ENCODE assay signal across 1 cellular context in the genomic region with DNA sequence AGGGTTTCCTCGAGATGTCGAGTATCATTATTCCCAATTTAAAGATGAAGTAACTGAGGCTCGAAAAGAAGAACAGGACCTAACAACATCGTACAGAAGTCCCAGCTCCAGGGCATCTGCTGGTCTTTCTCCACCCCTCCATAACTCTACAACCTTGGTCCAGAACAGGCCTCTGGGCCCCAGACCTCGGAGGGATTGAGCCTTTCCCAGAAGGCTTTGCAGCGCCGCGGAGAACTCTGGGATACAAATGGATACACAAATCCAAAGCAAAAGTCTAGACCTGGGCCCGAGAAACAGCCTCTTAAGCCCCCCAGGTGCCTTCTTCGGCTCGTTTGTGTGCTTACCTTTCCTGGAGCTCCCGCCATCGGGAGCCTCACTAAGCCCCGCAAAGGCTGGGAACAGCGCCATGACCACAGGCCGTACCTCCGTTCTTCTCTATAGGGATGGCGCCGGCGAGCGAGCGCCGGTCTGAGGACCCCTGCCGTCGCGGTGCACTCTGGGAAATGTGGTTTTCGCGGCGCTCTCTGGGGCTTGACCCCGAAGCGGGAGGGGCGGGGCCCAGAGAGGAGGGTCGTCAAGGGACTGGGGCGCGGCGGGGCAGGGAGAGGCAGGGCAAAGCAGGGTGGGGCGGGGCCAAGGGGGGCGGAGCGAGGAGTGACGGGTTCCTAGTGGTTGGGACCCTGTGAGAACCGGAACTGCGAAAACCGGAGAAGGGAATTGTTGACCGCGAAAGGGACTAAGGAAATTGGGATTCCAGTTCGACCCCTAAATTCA.
TF ChIP-seq lines count a peak whose summit lies in the region.

A gene with protein sequence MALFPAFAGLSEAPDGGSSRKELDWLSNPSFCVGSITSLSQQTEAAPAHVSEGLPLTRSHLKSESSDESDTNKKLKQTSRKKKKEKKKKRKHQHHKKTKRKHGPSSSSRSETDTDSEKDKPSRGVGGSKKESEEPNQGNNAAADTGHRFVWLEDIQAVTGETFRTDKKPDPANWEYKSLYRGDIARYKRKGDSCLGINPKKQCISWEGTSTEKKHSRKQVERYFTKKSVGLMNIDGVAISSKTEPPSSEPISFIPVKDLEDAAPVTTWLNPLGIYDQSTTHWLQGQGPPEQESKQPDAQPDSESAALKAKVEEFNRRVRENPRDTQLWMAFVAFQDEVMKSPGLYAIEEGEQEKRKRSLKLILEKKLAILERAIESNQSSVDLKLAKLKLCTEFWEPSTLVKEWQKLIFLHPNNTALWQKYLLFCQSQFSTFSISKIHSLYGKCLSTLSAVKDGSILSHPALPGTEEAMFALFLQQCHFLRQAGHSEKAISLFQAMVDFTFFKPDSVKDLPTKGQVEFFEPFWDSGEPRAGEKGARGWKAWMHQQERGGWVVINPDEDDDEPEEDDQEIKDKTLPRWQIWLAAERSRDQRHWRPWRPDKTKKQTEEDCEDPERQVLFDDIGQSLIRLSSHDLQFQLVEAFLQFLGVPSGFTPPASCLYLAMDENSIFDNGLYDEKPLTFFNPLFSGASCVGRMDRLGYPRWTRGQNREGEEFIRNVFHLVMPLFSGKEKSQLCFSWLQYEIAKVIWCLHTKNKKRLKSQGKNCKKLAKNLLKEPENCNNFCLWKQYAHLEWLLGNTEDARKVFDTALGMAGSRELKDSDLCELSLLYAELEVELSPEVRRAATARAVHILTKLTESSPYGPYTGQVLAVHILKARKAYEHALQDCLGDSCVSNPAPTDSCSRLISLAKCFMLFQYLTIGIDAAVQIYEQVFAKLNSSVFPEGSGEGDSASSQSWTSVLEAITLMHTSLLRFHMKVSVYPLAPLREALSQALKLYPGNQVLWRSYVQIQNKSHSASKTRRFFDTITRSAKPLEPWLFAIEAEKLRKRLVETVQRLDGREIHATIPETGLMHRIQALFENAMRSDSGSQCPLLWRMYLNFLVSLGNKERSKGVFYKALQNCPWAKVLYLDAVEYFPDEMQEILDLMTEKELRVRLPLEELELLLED (minus strand): TSS at position 445 of the 774 bp plus-strand sequence. CDS start 37 bp downstream, at position 408.

TF ChIP-seq in HepG2, 621 proteins besides CTCF, POLR2A, EP300 and RAD21 (continued from another document and continues in another):
- 0 out of 2 replicates have a peak, but pooled peaks have one; percentile 18 for TF ChIP-seq ZNF362 (CRISPR knock-in tag; IDR thresholded peaks at IDR 0.05; ENCODE audit: borderline replicate concordance)
- TF ChIP-seq ZBTB25 (CRISPR knock-in tag; IDR thresholded peaks at IDR 0.05), result peak; percentile 45; the same call in 1 of the 2 replicates
- TF ChIP-seq ZNF430 (CRISPR knock-in tag; IDR thresholded peaks at IDR 0.05), result no peak
- TF ChIP-seq ZNF770 (CRISPR knock-in tag; IDR thresholded peaks at IDR 0.05), result no peak; the same call in 1 of the 2 replicates
- no peak for TF ChIP-seq FIP1L1 (IDR thresholded peaks at IDR 0.05; ENCODE audit: borderline replicate concordance, insufficient read depth, low read depth, low read length)
- TF ChIP-seq PLRG1 (conservative IDR thresholded peaks at IDR 0.05), result no peak
- TF ChIP-seq, protein P1, sequence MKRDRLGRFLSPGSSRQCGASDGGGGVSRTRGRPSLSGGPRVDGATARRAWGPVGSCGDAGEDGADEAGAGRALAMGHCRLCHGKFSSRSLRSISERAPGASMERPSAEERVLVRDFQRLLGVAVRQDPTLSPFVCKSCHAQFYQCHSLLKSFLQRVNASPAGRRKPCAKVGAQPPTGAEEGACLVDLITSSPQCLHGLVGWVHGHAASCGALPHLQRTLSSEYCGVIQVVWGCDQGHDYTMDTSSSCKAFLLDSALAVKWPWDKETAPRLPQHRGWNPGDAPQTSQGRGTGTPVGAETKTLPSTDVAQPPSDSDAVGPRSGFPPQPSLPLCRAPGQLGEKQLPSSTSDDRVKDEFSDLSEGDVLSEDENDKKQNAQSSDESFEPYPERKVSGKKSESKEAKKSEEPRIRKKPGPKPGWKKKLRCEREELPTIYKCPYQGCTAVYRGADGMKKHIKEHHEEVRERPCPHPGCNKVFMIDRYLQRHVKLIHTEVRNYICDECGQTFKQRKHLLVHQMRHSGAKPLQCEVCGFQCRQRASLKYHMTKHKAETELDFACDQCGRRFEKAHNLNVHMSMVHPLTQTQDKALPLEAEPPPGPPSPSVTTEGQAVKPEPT (CRISPR knock-in tag; IDR thresholded peaks at IDR 0.05; ENCODE audit: low read depth), result no peak
- 0 out of 2 replicates have a peak, but pooled peaks have one; percentile 41 for TF ChIP-seq ZNF619 (CRISPR knock-in tag; IDR thresholded peaks at IDR 0.05)
- TF ChIP-seq ATF3 (CRISPR knock-in tag; IDR thresholded peaks at IDR 0.05), result no peak
- TF ChIP-seq, protein P2, sequence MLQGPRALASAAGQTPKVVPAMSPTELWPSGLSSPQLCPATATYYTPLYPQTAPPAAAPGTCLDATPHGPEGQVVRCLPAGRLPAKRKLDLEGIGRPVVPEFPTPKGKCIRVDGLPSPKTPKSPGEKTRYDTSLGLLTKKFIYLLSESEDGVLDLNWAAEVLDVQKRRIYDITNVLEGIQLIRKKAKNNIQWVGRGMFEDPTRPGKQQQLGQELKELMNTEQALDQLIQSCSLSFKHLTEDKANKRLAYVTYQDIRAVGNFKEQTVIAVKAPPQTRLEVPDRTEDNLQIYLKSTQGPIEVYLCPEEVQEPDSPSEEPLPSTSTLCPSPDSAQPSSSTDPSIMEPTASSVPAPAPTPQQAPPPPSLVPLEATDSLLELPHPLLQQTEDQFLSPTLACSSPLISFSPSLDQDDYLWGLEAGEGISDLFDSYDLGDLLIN (CRISPR knock-in tag; IDR thresholded peaks at IDR 0.05; ENCODE audit: borderline replicate concordance), result no peak
- TF ChIP-seq ZFP36L1 (CRISPR knock-in tag; IDR thresholded peaks at IDR 0.05), result no peak
- 0 out of 2 replicates have a peak, but pooled peaks have one; percentile 14 for TF ChIP-seq GATA4 (IDR thresholded peaks at IDR 0.05; ENCODE audit: borderline replicate concordance, low read depth)
- TF ChIP-seq ZNF589 (CRISPR knock-in tag; conservative IDR thresholded peaks at IDR 0.05), result no peak
- no peak for TF ChIP-seq NR3C1 (CRISPR knock-in tag; IDR thresholded peaks at IDR 0.05)
- TF ChIP-seq, protein P3, sequence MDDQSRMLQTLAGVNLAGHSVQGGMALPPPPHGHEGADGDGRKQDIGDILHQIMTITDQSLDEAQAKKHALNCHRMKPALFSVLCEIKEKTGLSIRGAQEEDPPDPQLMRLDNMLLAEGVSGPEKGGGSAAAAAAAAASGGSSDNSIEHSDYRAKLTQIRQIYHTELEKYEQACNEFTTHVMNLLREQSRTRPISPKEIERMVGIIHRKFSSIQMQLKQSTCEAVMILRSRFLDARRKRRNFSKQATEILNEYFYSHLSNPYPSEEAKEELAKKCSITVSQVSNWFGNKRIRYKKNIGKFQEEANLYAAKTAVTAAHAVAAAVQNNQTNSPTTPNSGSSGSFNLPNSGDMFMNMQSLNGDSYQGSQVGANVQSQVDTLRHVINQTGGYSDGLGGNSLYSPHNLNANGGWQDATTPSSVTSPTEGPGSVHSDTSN (CRISPR knock-in tag; IDR thresholded peaks at IDR 0.05; ENCODE audit: borderline replicate concordance), result no peak
- no peak for TF ChIP-seq ZNF782 (CRISPR knock-in tag; IDR thresholded peaks at IDR 0.05; ENCODE audit: borderline replicate concordance)
- no peak for TF ChIP-seq REL (CRISPR knock-in tag; conservative IDR thresholded peaks at IDR 0.05)
- 0 out of 2 replicates have a peak, but pooled peaks have one; percentile 77 for TF ChIP-seq ZNF510 (CRISPR knock-in tag; IDR thresholded peaks at IDR 0.05; ENCODE audit: low read depth)
- no peak for TF ChIP-seq BORCS8-MEF2B (CRISPR knock-in tag; IDR thresholded peaks at IDR 0.05)
- no peak for TF ChIP-seq ZNF878 (CRISPR knock-in tag; IDR thresholded peaks at IDR 0.05)
- peak; percentile 89 for TF ChIP-seq YY1 (IDR thresholded peaks at IDR 0.05; ENCODE audit: insufficient read depth, insufficient replicate concordance, low read depth, low read length)
- peak; percentile 83; the same call in 1 of the 2 replicates for TF ChIP-seq ZNF33A (CRISPR knock-in tag; IDR thresholded peaks at IDR 0.05; ENCODE audit: borderline replicate concordance)
- TF ChIP-seq, protein P4, sequence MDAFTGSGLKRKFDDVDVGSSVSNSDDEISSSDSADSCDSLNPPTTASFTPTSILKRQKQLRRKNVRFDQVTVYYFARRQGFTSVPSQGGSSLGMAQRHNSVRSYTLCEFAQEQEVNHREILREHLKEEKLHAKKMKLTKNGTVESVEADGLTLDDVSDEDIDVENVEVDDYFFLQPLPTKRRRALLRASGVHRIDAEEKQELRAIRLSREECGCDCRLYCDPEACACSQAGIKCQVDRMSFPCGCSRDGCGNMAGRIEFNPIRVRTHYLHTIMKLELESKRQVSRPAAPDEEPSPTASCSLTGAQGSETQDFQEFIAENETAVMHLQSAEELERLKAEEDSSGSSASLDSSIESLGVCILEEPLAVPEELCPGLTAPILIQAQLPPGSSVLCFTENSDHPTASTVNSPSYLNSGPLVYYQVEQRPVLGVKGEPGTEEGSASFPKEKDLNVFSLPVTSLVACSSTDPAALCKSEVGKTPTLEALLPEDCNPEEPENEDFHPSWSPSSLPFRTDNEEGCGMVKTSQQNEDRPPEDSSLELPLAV (CRISPR knock-in tag; conservative IDR thresholded peaks at IDR 0.05; ENCODE audit: low read depth), result no peak
- no peak for TF ChIP-seq BRCA1 (CRISPR knock-in tag; IDR thresholded peaks at IDR 0.05)
- peak; percentile 54; the same call in 1 of the 2 replicates for TF ChIP-seq SP4 (CRISPR knock-in tag; IDR thresholded peaks at IDR 0.05)
- TF ChIP-seq ZNF329 (CRISPR knock-in tag; IDR thresholded peaks at IDR 0.05; ENCODE audit: low read depth), result no peak
- TF ChIP-seq ZNF644 (CRISPR knock-in tag; IDR thresholded peaks at IDR 0.05; ENCODE audit: low read depth), result no peak
- TF ChIP-seq, protein P5, sequence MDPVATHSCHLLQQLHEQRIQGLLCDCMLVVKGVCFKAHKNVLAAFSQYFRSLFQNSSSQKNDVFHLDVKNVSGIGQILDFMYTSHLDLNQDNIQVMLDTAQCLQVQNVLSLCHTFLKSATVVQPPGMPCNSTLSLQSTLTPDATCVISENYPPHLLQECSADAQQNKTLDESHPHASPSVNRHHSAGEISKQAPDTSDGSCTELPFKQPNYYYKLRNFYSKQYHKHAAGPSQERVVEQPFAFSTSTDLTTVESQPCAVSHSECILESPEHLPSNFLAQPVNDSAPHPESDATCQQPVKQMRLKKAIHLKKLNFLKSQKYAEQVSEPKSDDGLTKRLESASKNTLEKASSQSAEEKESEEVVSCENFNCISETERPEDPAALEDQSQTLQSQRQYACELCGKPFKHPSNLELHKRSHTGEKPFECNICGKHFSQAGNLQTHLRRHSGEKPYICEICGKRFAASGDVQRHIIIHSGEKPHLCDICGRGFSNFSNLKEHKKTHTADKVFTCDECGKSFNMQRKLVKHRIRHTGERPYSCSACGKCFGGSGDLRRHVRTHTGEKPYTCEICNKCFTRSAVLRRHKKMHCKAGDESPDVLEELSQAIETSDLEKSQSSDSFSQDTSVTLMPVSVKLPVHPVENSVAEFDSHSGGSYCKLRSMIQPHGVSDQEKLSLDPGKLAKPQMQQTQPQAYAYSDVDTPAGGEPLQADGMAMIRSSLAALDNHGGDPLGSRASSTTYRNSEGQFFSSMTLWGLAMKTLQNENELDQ (CRISPR knock-in tag; IDR thresholded peaks at IDR 0.05; ENCODE audit: borderline replicate concordance), result no peak
- no peak for TF ChIP-seq ZNF382 (CRISPR knock-in tag; IDR thresholded peaks at IDR 0.05; ENCODE audit: borderline replicate concordance)
- no peak for TF ChIP-seq MXD1 (CRISPR knock-in tag; IDR thresholded peaks at IDR 0.05)
